Comparison of ENCODE assay signal across 19 cellular contexts in the genomic region with DNA sequence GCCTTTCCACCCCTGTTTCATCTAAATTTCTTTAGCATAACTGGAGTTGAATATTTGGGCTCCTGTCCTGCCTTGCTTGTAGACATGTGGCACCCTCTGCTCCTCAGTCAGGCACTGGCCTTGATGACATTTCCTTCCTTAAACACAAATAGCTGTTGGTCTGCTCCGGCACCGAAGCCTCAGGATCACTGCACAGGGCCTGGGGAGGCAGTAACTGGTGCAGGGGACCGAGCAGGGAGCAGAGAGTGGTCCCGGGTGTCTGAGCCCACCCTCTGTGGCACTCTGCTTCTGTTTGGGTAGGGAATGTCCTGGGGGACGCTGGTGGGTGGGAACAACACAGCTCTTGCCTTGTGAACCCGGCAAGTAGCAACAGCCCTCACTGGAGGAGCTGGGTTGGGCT. TPM values are rescaled to one million over a fixed set of nuclear protein-coding genes. Genes with fewer than 3 reads are reported as not detected.
A peak's percentile ranks its signal among the peaks of the same experiment; 100 is the strongest.
DNase-seq lines count a peak whose midpoint lies in the region; ATAC-seq, FAIRE-seq and TF ChIP-seq lines count a peak whose summit lies in the region.
"Had no signal": no experiment of that assay in that cellular context is flagged by ENCODE, and none has a peak within 500 bp of the region (broad histone marks: within the 10 kb centered on the region; RNA-seq: fewer than 3 reads in every experiment).

No MANE protein-coding gene starts in this region.

- H2AFZ ChIP-seq in HepG2 (ENCODE audit: low read length) (no peak overlapping the region), K562 (ENCODE audit: low read depth, low read length) (no peak overlapping the region), mesenchymal stem cell (ENCODE audit: low read depth, low read length) (no peak overlapping the region)

- H4K8ac ChIP-seq in mesenchymal stem cell (ENCODE audit: low read length): peak overlapping the region; percentile 12

- DNase-seq in right lobe of liver (peak in 2 of 3 donors; percentile 35 to 44), HepG2 (ENCODE audit: low spot score) (no peak), K562 (ENCODE audit: extremely low read depth in 1 of 4, low spot score in 3 of 4) (no peak), mesenchymal stem cell (no peak), aorta (peak; percentile 9 to 67), HK-2 (ENCODE audit: unreplicated experiment) (no peak)
- DNase-seq: activated CD4-positive, alpha-beta T cell treated with anti-CD3 and anti-CD28 coated beads for 1 hour; activated CD8-positive, alpha-beta memory T cell treated with anti-CD3 and anti-CD28 coated beads, Interleukin-2, amount 10 ng/mL, durations not matched to agents 7 days and 5 days; activated gamma-delta T cell treated with Interleukin-2 at 50 U/mL for 16 hours; colonic mucosa; Karpas-422; NCI-H1436; NCI-H82; SK-N-SH; stimulated activated CD4-positive, alpha-beta T cell treated with anti-CD3 and anti-CD28 coated beads, Interleukin-2, amount 100 ng/mL, for 24 hours had no signal

- BruUV-seq in HepG2 (replicated peaks; lab: Mats Ljungman, UMichigan) (no TSS peak), K562 (replicated peaks; lab: Mats Ljungman, UMichigan) (no TSS peak)

- H3K9me3 ChIP-seq in right lobe of liver (no peaks in the 10 kb centered on the region), HepG2 (ENCODE audit: low read length) (no peaks in the 10 kb centered on the region), K562 (replicated peaks; ENCODE audit: control insufficient read depth, insufficient read depth, low read depth, low read length) (no peaks in the 10 kb centered on the region), mesenchymal stem cell (ENCODE audit: control insufficient read depth, low read length) (no peaks in the 10 kb centered on the region), aorta (ENCODE audit: control insufficient read depth, low read length) (no peaks in the 10 kb centered on the region), gastroesophageal sphincter (no peaks in the 10 kb centered on the region)
- H3K9me3 ChIP-seq: colonic mucosa, SK-N-SH had no signal

- no peak overlapping the region for H3K23ac ChIP-seq in mesenchymal stem cell (ENCODE audit: low read length in 2 of 2)

- WGBS in right lobe of liver (ENCODE audit: insufficient coverage, low coverage, low lambda C conversion rate, missing lambda C conversion rate): 60% methylated on average over 1 of the region's 6 CpGs
- 97% methylated on average over 5 of the region's 6 CpGs for WGBS in HepG2 (ENCODE audit: low lambda C conversion rate)
- WGBS in K562 (ENCODE audit: insufficient coverage, low coverage, missing lambda C conversion rate): 37% methylated on average over 6 of the region's 6 CpGs
- 94% methylated on average over 6 of the region's 6 CpGs for WGBS in mesenchymal stem cell
- WGBS in aorta, 2 donors: 84 to 87% methylated on average over 6 of the region's 6 CpGs
- 100% methylated on average over 1 of the region's 6 CpGs; no CpG with 5 or more reads in 1 of the 2 donors for WGBS in gastroesophageal sphincter (ENCODE audit: low coverage in 1 of 2), 2 donors

- no peak overlapping the region for H2BK12ac ChIP-seq in mesenchymal stem cell (ENCODE audit: low read length in 2 of 2)

- H3K4me1 ChIP-seq in right lobe of liver (no peaks in the 10 kb centered on the region), HepG2 (ENCODE audit: insufficient read depth, low read length) (peaks cover 13% of the 10 kb centered on the region), K562 (replicated peaks in 1 of 2; ENCODE audit: control insufficient read depth in 2 of 2, insufficient read depth in 2 of 2, low read length in 2 of 2) (peaks cover 9 to 10% of the 10 kb centered on the region in 2 experiments; a peak in 2 of 5 replicates), mesenchymal stem cell (ENCODE audit: control insufficient read depth, insufficient read depth, low read depth, low read length) (peaks cover 42% of the 10 kb centered on the region), aorta (ENCODE audit: control insufficient read depth in 1 of 2, insufficient read depth in 2 of 2, low read length in 2 of 2) (no peaks in the 10 kb centered on the region), gastroesophageal sphincter (peaks cover 0 to 65% (median 22%) of the 10 kb centered on the region in 3 donors)

- peak overlapping the region; percentile 31 for H4K91ac ChIP-seq in mesenchymal stem cell (ENCODE audit: low read length)

- no peak overlapping the region for H2BK15ac ChIP-seq in mesenchymal stem cell (ENCODE audit: low read depth, poor library complexity, severe bottlenecking)

- H3K27ac ChIP-seq in right lobe of liver: no peak overlapping the region
- H3K27ac ChIP-seq in HepG2 (ENCODE audit: extremely low read length, insufficient read depth, low read length): no peak overlapping the region
- H3K27ac ChIP-seq in K562 (ENCODE audit: extremely low read depth, low read depth, low read length): no peak overlapping the region
- H3K27ac ChIP-seq in mesenchymal stem cell (ENCODE audit: low read length, poor library complexity, severe bottlenecking): no peak overlapping the region
- H3K27ac ChIP-seq in aorta (ENCODE audit: low read depth in 1 of 2, low read length in 2 of 2): no peak overlapping the region
- no peak overlapping the region for H3K27ac ChIP-seq in gastroesophageal sphincter
- H3K27ac ChIP-seq: epithelial cell of prostate had no signal

- TF ChIP-seq RAD21 in HepG2 (CRISPR knock-in tag; IDR thresholded peaks at IDR 0.05) (no peak), K562 (CRISPR knock-in tag; conservative IDR thresholded peaks at IDR 0.05 in 1 of 2, IDR thresholded peaks at IDR 0.05 in 1 of 2) (no peak)

- no peak overlapping the region for H2AK5ac ChIP-seq in mesenchymal stem cell (ENCODE audit: low read length, severe bottlenecking)

- TF ChIP-seq CTCF in right lobe of liver (IDR thresholded peaks at IDR 0.05) (no peak), HepG2 (CRISPR knock-in tag; IDR thresholded peaks at IDR 0.05) (no peak), K562 (IDR thresholded peaks at IDR 0.05 in 2 of 3, conservative IDR thresholded peaks at IDR 0.05 in 1 of 3; ENCODE audit: insufficient read depth in 2 of 3, low read depth in 1 of 3, low read length in 3 of 3) (no peak), gastroesophageal sphincter (IDR thresholded peaks at IDR 0.05) (no peak)

- in situ Hi-C loops in HepG2 (cut with HindIII; ENCODE audit: extremely low pct_ligation_motif_present, low pct_unique_long_range_greater_than_20kb): no loop called here
- in situ Hi-C loops in K562 (cut with MboI): no loop called here

- intact Hi-C loops in right lobe of liver (cut with DNase I) (no loop called here), HepG2 (cut with micrococcal nuclease; ENCODE audit: unreplicated experiment) (no loop called here), K562 (cut with micrococcal nuclease) (no loop called here), aorta (cut with DNase I) (no loop called here)

- H3K18ac ChIP-seq in mesenchymal stem cell (ENCODE audit: low read depth in 1 of 2, low read length in 2 of 2): peak overlapping the region; percentile 44 to 49

- ATAC-seq in right lobe of liver (peak in 1 of 4 donors; percentile 14), HepG2 (no peak), K562 (no peak), aorta (ENCODE audit: low FRiP score) (no peak), GM19035 (IDR thresholded peaks at IDR 0.05; ENCODE audit: unreplicated experiment) (no peak), gastroesophageal sphincter (no peak)
- ATAC-seq: activated CD8-positive, alpha-beta memory T cell treated with anti-CD3 and anti-CD28 coated beads, Interleukin-2, amount 10 ng/mL, durations not matched to agents 7 days and 5 days had no signal

- TF ChIP-seq EP300 in HepG2 (IDR thresholded peaks at IDR 0.05; ENCODE audit: low read depth in 2 of 2, low read length in 2 of 2) (no peak), HepG2 (CRISPR knock-in tag; IDR thresholded peaks at IDR 0.05; ENCODE audit: borderline replicate concordance) (no peak), K562 (IDR thresholded peaks at IDR 0.05; ENCODE audit: low read length) (no peak), gastroesophageal sphincter (IDR thresholded peaks at IDR 0.05) (no peak)

- no peak overlapping the region for H2BK5ac ChIP-seq in mesenchymal stem cell (ENCODE audit: low read depth, low read length, poor library complexity, severe bottlenecking)

- H3K36me3 ChIP-seq in right lobe of liver: no peaks in the 10 kb centered on the region
- H3K36me3 ChIP-seq in HepG2 (replicated peaks in 1 of 2; ENCODE audit: control insufficient read depth in 1 of 2, insufficient read depth in 2 of 2, low read length in 2 of 2): peaks cover 0 to 1% of the 10 kb centered on the region in 2 experiments; a peak in 1 of 5 replicates
- H3K36me3 ChIP-seq in K562 (ENCODE audit: control insufficient read depth, insufficient read depth, low read length): no peaks in the 10 kb centered on the region
- peaks cover 0 to 15% of the 10 kb centered on the region in 2 experiments for H3K36me3 ChIP-seq in mesenchymal stem cell (ENCODE audit: control insufficient read depth in 1 of 2, insufficient read depth in 2 of 2, low read depth in 1 of 2, low read length in 2 of 2)
- no peaks in the 10 kb centered on the region for H3K36me3 ChIP-seq in aorta (ENCODE audit: control insufficient read depth in 1 of 2, insufficient read depth in 2 of 2, low read length in 1 of 2)
- H3K36me3 ChIP-seq in gastroesophageal sphincter: no peaks in the 10 kb centered on the region
- H3K36me3 ChIP-seq: colonic mucosa had no signal

- no peak overlapping the region for H3K4ac ChIP-seq in mesenchymal stem cell (ENCODE audit: low read depth in 1 of 2, low read length in 2 of 2)

- H4K20me1 ChIP-seq in HepG2 (ENCODE audit: insufficient read depth, low read length) (peaks cover 7% of the 10 kb centered on the region; the same call in 1 of the 2 replicates), K562 (replicated peaks; ENCODE audit: control insufficient read depth, insufficient read depth, low read length) (peaks cover 64% of the 10 kb centered on the region)

- POLR2A ChIA-PET in HepG2 (lab: Yijun Ruan, JAX): no interaction called here
- POLR2A ChIA-PET in K562 (lab: Yijun Ruan, JAX): interaction anchor here (1.2 kb wide), 1 partner anchor 22 kb away, joined by 3 read pairs; no protein-coding TSS in a partner anchor

- no peak for FAIRE-seq in HepG2 (lab: Jason Lieb, UNC)
- no peak for FAIRE-seq in K562 (lab: Jason Lieb, UNC)
- FAIRE-seq: frontal cortex had no signal

- H3K4me2 ChIP-seq in HepG2 (ENCODE audit: low read depth, low read length) (no peak overlapping the region), K562 (ENCODE audit: insufficient read depth, low read length) (no peak overlapping the region), mesenchymal stem cell (ENCODE audit: low read length, poor library complexity, severe bottlenecking) (no peak overlapping the region)

- no peak overlapping the region for H3K14ac ChIP-seq in mesenchymal stem cell (ENCODE audit: low read length in 2 of 2)

- CTCF ChIA-PET in HepG2 (lab: Yijun Ruan, JAX; ENCODE audit: low intra/inter-chr PET ratio, low total read pairs) (no interaction called here), K562 (lab: Yijun Ruan, JAX; ENCODE audit: low intra/inter-chr PET ratio) (no interaction called here)

- H3K9ac ChIP-seq in HepG2 (ENCODE audit: insufficient read depth, low read depth, low read length): no peak overlapping the region
- no peak overlapping the region for H3K9ac ChIP-seq in K562 (ENCODE audit: insufficient read depth in 1 of 2, low read depth in 2 of 2, low read length in 2 of 2)
- no peak overlapping the region for H3K9ac ChIP-seq in mesenchymal stem cell (ENCODE audit: low read length)
- H3K9ac ChIP-seq: SK-N-SH had no signal

- H2BK120ac ChIP-seq in mesenchymal stem cell (ENCODE audit: low read depth, low read length): no peak overlapping the region

- H3K79me2 ChIP-seq in HepG2 (ENCODE audit: insufficient read depth, low read length) (peaks cover 36% of the 10 kb centered on the region), K562 (ENCODE audit: control insufficient read depth, insufficient read depth, low read length) (no peaks in the 10 kb centered on the region)

- H3K79me1 ChIP-seq in mesenchymal stem cell (replicated peaks; ENCODE audit: low read length, poor library complexity, severe bottlenecking): peaks cover 53% of the 10 kb centered on the region

- H3K4me3 ChIP-seq in right lobe of liver: no peak overlapping the region
- no peak overlapping the region for H3K4me3 ChIP-seq in HepG2 (replicated peaks in 1 of 3; ENCODE audit: insufficient read depth in 1 of 3, low read depth in 2 of 3, low read length in 3 of 3)
- no peak overlapping the region for H3K4me3 ChIP-seq in K562
- no peak overlapping the region for H3K4me3 ChIP-seq in mesenchymal stem cell (ENCODE audit: insufficient read depth in 1 of 2, low read depth in 1 of 2, low read length in 2 of 2)
- H3K4me3 ChIP-seq in aorta (ENCODE audit: low read length in 2 of 2): no peak overlapping the region
- H3K4me3 ChIP-seq in gastroesophageal sphincter: no peak overlapping the region
- H3K4me3 ChIP-seq: colonic mucosa had no signal

- no peak for TF ChIP-seq POLR2A in right lobe of liver (IDR thresholded peaks at IDR 0.05)
- TF ChIP-seq POLR2A in HepG2 (IDR thresholded peaks at IDR 0.05; ENCODE audit: insufficient read depth in 1 of 2, low read depth in 2 of 2, low read length in 2 of 2): no peak
- no peak for TF ChIP-seq POLR2A in K562 (conservative IDR thresholded peaks at IDR 0.05)
- no peak for TF ChIP-seq POLR2A in gastroesophageal sphincter (IDR thresholded peaks at IDR 0.05)

- H3K27me3 ChIP-seq in right lobe of liver (no peaks in the 10 kb centered on the region), HepG2 (ENCODE audit: control insufficient read depth in 1 of 2, insufficient read depth in 2 of 2, low read length in 2 of 2) (no peaks in the 10 kb centered on the region; a peak in 1 of 5 replicates), K562 (ENCODE audit: control insufficient read depth in 2 of 2, insufficient read depth in 2 of 2, low read length in 2 of 2) (peaks cover 3 to 64% of the 10 kb centered on the region in 2 experiments; a peak in 2 of 5 replicates), mesenchymal stem cell (ENCODE audit: control insufficient read depth in 1 of 2, insufficient read depth in 1 of 2, low read length in 2 of 2) (no peaks in the 10 kb centered on the region), aorta (ENCODE audit: control insufficient read depth in 1 of 2, insufficient read depth in 2 of 2, low read length in 1 of 2) (no peaks in the 10 kb centered on the region), gastroesophageal sphincter (no peaks in the 10 kb centered on the region)
- H3K27me3 ChIP-seq: colonic mucosa had no signal

- H3K9me1 ChIP-seq in K562 (ENCODE audit: control insufficient read depth, insufficient read depth, low read length): no peaks in the 10 kb centered on the region

RNA-seq across cellular contexts. Expression of gene RGS12, which starts 13.6 kb away (rescaled TPM):
- total RNA-seq in right lobe of liver: 10 to 100 TPM; 15.0 to 29.6 (median 22.1) TPM
- 18.2 and 21.0 TPM in 2 replicates for total RNA-seq in HepG2 (2016; rRNA removed; fragmentation: Illumina TruSeq; extraction: Trizol)
- total RNA-seq in HepG2 (2016; cell fraction: cytosol; rRNA removed; fragmentation: Illumina TruSeq; extraction: Trizol; ENCODE audit: low read depth): 9.3 and 11.0 TPM in 2 replicates
- 16.0 and 24.7 TPM in 2 replicates for total RNA-seq in HepG2 (2016; cell fraction: insoluble cytoplasmic fraction; rRNA removed; fragmentation: Illumina TruSeq; extraction: Trizol)
- total RNA-seq in HepG2 (2016; cell fraction: membrane; rRNA removed; fragmentation: Illumina TruSeq; extraction: Trizol): 16.1 and 18.9 TPM in 2 replicates
- total RNA-seq in HepG2 (2016; cell fraction: nucleus; rRNA removed; fragmentation: Illumina TruSeq; extraction: Trizol): 21.7 and 25.1 TPM in 2 replicates
- 27.7 and 35.5 TPM in 2 replicates for polyA plus RNA-seq in HepG2 (2011; rRNA removed)
- 11.1 and 23.9 TPM in 2 replicates for polyA plus RNA-seq in HepG2 (2011; cell fraction: cytosol; rRNA removed)
- polyA plus RNA-seq in HepG2 (2011; cell fraction: nucleus; rRNA removed): 115 and 118 TPM in 2 replicates
- 37.4 and 43.4 TPM in 2 replicates for polyA plus RNA-seq in HepG2 (2012)
- 2.0 and 3.4 TPM in 2 replicates for polyA plus RNA-seq in HepG2 (2016; cell fraction: cytosol; fragmentation: Illumina TruSeq; extraction: Trizol; ENCODE audit: low read depth)
- polyA plus RNA-seq in HepG2 (2016; cell fraction: insoluble cytoplasmic fraction; fragmentation: Illumina TruSeq; extraction: Trizol; ENCODE audit: low read depth): 17.8 and 20.5 TPM in 2 replicates
- polyA plus RNA-seq in HepG2 (2016; cell fraction: membrane; fragmentation: Illumina TruSeq; extraction: Trizol; ENCODE audit: low read depth): 5.5 and 5.6 TPM in 2 replicates
- polyA plus RNA-seq in HepG2 (2016; cell fraction: nucleus; fragmentation: Illumina TruSeq; extraction: Trizol; ENCODE audit: insufficient read depth, low read depth): 51.0 and 56.7 TPM in 2 replicates
- 4.5 and 52.2 TPM in 2 replicates for polyA minus RNA-seq in HepG2 (2011; rRNA and poly(A)+ RNA removed; ENCODE audit: low replicate concordance)
- polyA minus RNA-seq in HepG2 (2011; cell fraction: cytosol; rRNA and poly(A)+ RNA removed): 14.2 and 24.5 TPM in 2 replicates
- 45.0 and 59.1 TPM in 2 replicates for polyA minus RNA-seq in HepG2 (2011; cell fraction: nucleus; rRNA and poly(A)+ RNA removed)
- total RNA-seq in K562 (2011; cell fraction: chromatin; rRNA removed; ENCODE audit: low replicate concordance): 25.8 and 36.7 TPM in 2 replicates
- total RNA-seq in K562 (2011; cell fraction: nucleolus; rRNA removed): 16.2 and 16.6 TPM in 2 replicates
- total RNA-seq in K562 (2011; cell fraction: nucleoplasm; rRNA removed): 13.2 and 16.0 TPM in 2 replicates
- 3.6 and 4.7 TPM in 2 replicates for total RNA-seq in K562 (2014; rRNA removed)
- 5.7 and 6.4 TPM in 2 replicates for total RNA-seq in K562 (2014; rRNA removed; fragmentation: Illumina TruSeq; extraction: Trizol)
- 6.3 and 6.4 TPM in 2 replicates for total RNA-seq in K562 (2015; rRNA removed; fragmentation: Illumina TruSeq; extraction: Trizol)
- total RNA-seq in K562 (2021): 6.8 and 8.8 TPM in 2 replicates
- polyA plus RNA-seq in K562 (2011; rRNA removed): 4.3 and 5.8 TPM in 2 replicates
- 2.0 and 3.4 TPM in 2 replicates for polyA plus RNA-seq in K562 (2011; cell fraction: cytosol; rRNA removed)
- 14.7 and 18.5 TPM in 2 replicates for polyA plus RNA-seq in K562 (2011; cell fraction: nucleus; rRNA removed)
- polyA plus RNA-seq in K562 (2012): 8.1 and 12.4 TPM in 2 replicates
- 5.5 and 6.4 TPM in 2 replicates for polyA plus RNA-seq in K562 (2014; fragmentation: Illumina TruSeq; extraction: Trizol)
- polyA plus RNA-seq in K562 (2014; fragmentation: Nextera tagmentation; extraction: Ambion mirVana): under 1 TPM; 0.30 to 0.42 TPM
- 4.2 and 5.1 TPM in 2 replicates for polyA plus RNA-seq in K562 (2014; rRNA removed)
- 4.5 and 5.3 TPM in 2 replicates for polyA minus RNA-seq in K562 (2011; rRNA and poly(A)+ RNA removed)
- 6.0 and 15.5 TPM in 2 replicates for polyA minus RNA-seq in K562 (2011; cell fraction: cytosol; rRNA and poly(A)+ RNA removed)
- 16.2 and 16.4 TPM in 2 replicates for polyA minus RNA-seq in K562 (2011; cell fraction: nucleus; rRNA and poly(A)+ RNA removed)
- 11.5 TPM for polyA plus RNA-seq in mesenchymal stem cell (2013, experiment 1 of 2)
- 11.0 TPM for polyA plus RNA-seq in mesenchymal stem cell (2013, experiment 2 of 2)
- total RNA-seq in aorta: 10 to 100 TPM; 23.9 to 40.4 TPM
- 10 to 100 TPM; 10.3 to 28.2 TPM for polyA plus RNA-seq in aorta
- total RNA-seq in gastroesophageal sphincter: 10 to 100 TPM; 24.1 to 32.7 (median 29.1) TPM

RNA-seq across cellular contexts. Expression of gene MSANTD1, which starts 57.5 kb away (rescaled TPM):
- total RNA-seq in right lobe of liver (under 1 TPM in 5 of 6 experiments, not detected in 1; 0.46 to 0.84 (median 0.64) TPM), HepG2 (2016; rRNA removed; fragmentation: Illumina TruSeq; extraction: Trizol) (0.10 and 0.22 TPM in 2 replicates), K562 (2014; rRNA removed) (0.12 TPM in 1 of 2 replicates, not detected in the other), K562 (2014; rRNA removed; fragmentation: Illumina TruSeq; extraction: Trizol) (0.04 TPM in 1 of 2 replicates, not detected in the other), K562 (2015; rRNA removed; fragmentation: Illumina TruSeq; extraction: Trizol) (0.07 TPM in 1 of 2 replicates, not detected in the other), K562 (2021) (0.09 TPM in 1 of 2 replicates, not detected in the other), aorta (1 to 10 TPM; 1.9 to 3.5 TPM), gastroesophageal sphincter (1 to 10 TPM in 2 of 4 donors, under 1 TPM in 1, not detected in 1; 0.78 to 6.9 (median 1.5) TPM)
- 0.09 and 0.20 TPM in 2 replicates for total RNA-seq in HepG2 (2016; cell fraction: cytosol; rRNA removed; fragmentation: Illumina TruSeq; extraction: Trizol; ENCODE audit: low read depth)
- total RNA-seq in HepG2 (2016; cell fraction: insoluble cytoplasmic fraction; rRNA removed; fragmentation: Illumina TruSeq; extraction: Trizol): 0.19 TPM in 1 of 2 replicates, not detected in the other
- total RNA-seq in HepG2 (2016; cell fraction: membrane; rRNA removed; fragmentation: Illumina TruSeq; extraction: Trizol): 0.25 TPM in 1 of 2 replicates, not detected in the other
- total RNA-seq in HepG2 (2016; cell fraction: nucleus; rRNA removed; fragmentation: Illumina TruSeq; extraction: Trizol): 0.59 TPM in 1 of 2 replicates, not detected in the other
- polyA plus RNA-seq in HepG2 (2011; rRNA removed) (0.39 and 0.40 TPM in 2 replicates), K562 (2011; rRNA removed) (not detected in 2 replicates), K562 (2014; fragmentation: Illumina TruSeq; extraction: Trizol) (not detected in 2 replicates), K562 (2014; fragmentation: Nextera tagmentation; extraction: Ambion mirVana) (not detected), K562 (2014; rRNA removed) (not detected in 2 replicates), aorta (under 1 TPM in 1 of 2 donors, not detected in 1; 0.33 TPM)
- polyA plus RNA-seq in HepG2 (2011; cell fraction: cytosol; rRNA removed): 0.05 and 0.34 TPM in 2 replicates
- polyA plus RNA-seq in HepG2 (2011; cell fraction: nucleus; rRNA removed): 2.2 and 3.5 TPM in 2 replicates
- 0.40 and 0.65 TPM in 2 replicates for polyA plus RNA-seq in HepG2 (2012)
- 0.10 and 0.12 TPM in 2 replicates for polyA plus RNA-seq in HepG2 (2016; cell fraction: cytosol; fragmentation: Illumina TruSeq; extraction: Trizol; ENCODE audit: low read depth)
- 0.16 TPM in 1 of 2 replicates, not detected in the other for polyA plus RNA-seq in HepG2 (2016; cell fraction: insoluble cytoplasmic fraction; fragmentation: Illumina TruSeq; extraction: Trizol; ENCODE audit: low read depth)
- polyA plus RNA-seq in HepG2 (2016; cell fraction: membrane; fragmentation: Illumina TruSeq; extraction: Trizol; ENCODE audit: low read depth): 0.07 and 0.08 TPM in 2 replicates
- polyA plus RNA-seq in HepG2 (2016; cell fraction: nucleus; fragmentation: Illumina TruSeq; extraction: Trizol; ENCODE audit: insufficient read depth, low read depth): 0.36 and 0.65 TPM in 2 replicates
- polyA minus RNA-seq in HepG2 (2011; rRNA and poly(A)+ RNA removed; ENCODE audit: low replicate concordance): 0.14 and 1.0 TPM in 2 replicates
- polyA minus RNA-seq in HepG2 (2011; cell fraction: cytosol; rRNA and poly(A)+ RNA removed): not detected in 2 replicates
- polyA minus RNA-seq in HepG2 (2011; cell fraction: nucleus; rRNA and poly(A)+ RNA removed): 1.9 and 2.0 TPM in 2 replicates
- total RNA-seq in K562 (2011; cell fraction: chromatin; rRNA removed; ENCODE audit: low replicate concordance): 0.37 and 1.5 TPM in 2 replicates
- total RNA-seq in K562 (2011; cell fraction: nucleolus; rRNA removed): 0.53 and 1.0 TPM in 2 replicates
- total RNA-seq in K562 (2011; cell fraction: nucleoplasm; rRNA removed): 0.23 and 0.51 TPM in 2 replicates
- polyA plus RNA-seq in K562 (2011; cell fraction: cytosol; rRNA removed): 0.01 and 0.09 TPM in 2 replicates
- 0.27 and 0.28 TPM in 2 replicates for polyA plus RNA-seq in K562 (2011; cell fraction: nucleus; rRNA removed)
- 0.05 and 0.29 TPM in 2 replicates for polyA plus RNA-seq in K562 (2012)
- polyA minus RNA-seq in K562 (2011; rRNA and poly(A)+ RNA removed): not detected in 2 replicates
- not detected in 2 replicates for polyA minus RNA-seq in K562 (2011; cell fraction: cytosol; rRNA and poly(A)+ RNA removed)
- 0.27 and 0.56 TPM in 2 replicates for polyA minus RNA-seq in K562 (2011; cell fraction: nucleus; rRNA and poly(A)+ RNA removed)
- 0.07 TPM for polyA plus RNA-seq in mesenchymal stem cell (2013, experiment 1 of 2)
- 0.11 TPM for polyA plus RNA-seq in mesenchymal stem cell (2013, experiment 2 of 2)

Comparison
In these comparisons a context has a peak if more than half of its experiments do, and no peak if none do; other contexts are left out.
1. DNase-seq: peak in right lobe of liver (2 of 3) and aorta (2 of 2); none in HepG2 (single experiment), K562 (0 of 4), mesenchymal stem cell (single experiment) and HK-2 (single experiment).